Comparison of ENCODE assay signal across 14 cellular contexts in the genomic region with DNA sequence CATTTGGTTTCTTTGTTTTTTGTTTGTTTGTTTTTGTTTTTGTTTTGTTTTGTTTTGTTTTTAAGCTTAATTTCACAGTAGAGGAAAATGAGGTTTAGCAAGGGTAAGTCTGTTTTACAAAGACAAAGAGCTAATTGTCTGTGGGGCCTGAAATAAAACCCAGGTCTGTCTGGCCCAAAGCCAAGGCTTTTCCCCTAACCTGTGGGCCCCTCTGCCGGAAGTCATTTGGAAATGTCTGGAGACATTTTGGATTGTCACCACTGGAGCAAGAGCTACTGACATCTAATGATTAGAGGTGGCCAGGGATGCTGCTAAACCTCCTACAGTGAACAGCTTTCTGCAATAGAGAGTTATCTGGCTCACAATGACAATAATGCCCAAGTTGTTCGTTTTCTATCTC.
"Had no signal": no experiment of that assay in that cellular context is flagged by ENCODE, and none has a peak within 500 bp of the region (broad histone marks: within the 10 kb centered on the region; RNA-seq: fewer than 3 reads in every experiment).

No MANE protein-coding gene starts in this region.

- ATAC-seq: left lobe of liver; natural killer cell; right lobe of liver; stimulated activated naive B cell treated with anti-CD40 and anti-IgM and Interleukin-4, amounts not matched to agents 10 μg/mL and 1 μg/mL and 100 μg/mL, for 72 hours had no signal

- H3K4me3 Mint-ChIP-seq: memory B cell; natural killer cell; stimulated activated naive B cell treated with anti-CD40 and anti-IgM and Interleukin-4, amounts not matched to agents 10 μg/mL and 1 μg/mL and 100 μg/mL, for 72 hours; stimulated activated naive CD8-positive, alpha-beta T cell treated with anti-CD3 and anti-CD28 coated beads, Interleukin-15, Interleukin-2, amounts not matched to agents 100 ng/mL and 50 ng/mL, for 24 hours had no signal

- H3K36me3 Mint-ChIP-seq: memory B cell; natural killer cell; stimulated activated naive B cell treated with anti-CD40 and anti-IgM and Interleukin-4, amounts not matched to agents 10 μg/mL and 1 μg/mL and 100 μg/mL, for 72 hours had no signal

- H3K27me3 Mint-ChIP-seq: memory B cell; progenitor cell of endocrine pancreas; stimulated activated naive B cell treated with anti-CD40 and anti-IgM and Interleukin-4, amounts not matched to agents 10 μg/mL and 1 μg/mL and 100 μg/mL, for 72 hours; stimulated activated naive CD8-positive, alpha-beta T cell treated with anti-CD3 and anti-CD28 coated beads, Interleukin-15, Interleukin-2, amounts not matched to agents 100 ng/mL and 50 ng/mL, for 24 hours had no signal

- H3K4me1 Mint-ChIP-seq: memory B cell; natural killer cell; stimulated activated naive B cell treated with anti-CD40 and anti-IgM and Interleukin-4, amounts not matched to agents 10 μg/mL and 1 μg/mL and 100 μg/mL, for 72 hours had no signal

- DNase-seq: dorsolateral prefrontal cortex; effector CD4-positive, alpha-beta T cell; head of caudate nucleus; natural killer cell; right lobe of liver; small intestine; stimulated activated CD4-positive, alpha-beta T cell treated with anti-CD3 and anti-CD28 coated beads, Interleukin-15, amount 100 ng/mL, for 24 hours; stimulated activated CD4-positive, alpha-beta T cell treated with anti-CD3 and anti-CD28 coated beads, Interleukin-2, amount 100 ng/mL, for 48 hours; stimulated activated naive B cell treated with anti-CD40 and anti-IgM and Interleukin-4, amounts not matched to agents 10 μg/mL and 1 μg/mL and 100 μg/mL, for 72 hours; upper lobe of left lung had no signal

- H3K9me3 Mint-ChIP-seq: memory B cell; stimulated activated naive B cell treated with anti-CD40 and anti-IgM and Interleukin-4, amounts not matched to agents 10 μg/mL and 1 μg/mL and 100 μg/mL, for 72 hours; stimulated activated naive CD8-positive, alpha-beta T cell treated with anti-CD3 and anti-CD28 coated beads, Interleukin-15, Interleukin-2, amounts not matched to agents 100 ng/mL and 50 ng/mL, for 24 hours had no signal

- H3K27ac Mint-ChIP-seq: memory B cell; natural killer cell; progenitor cell of endocrine pancreas; stimulated activated naive B cell treated with anti-CD40 and anti-IgM and Interleukin-4, amounts not matched to agents 10 μg/mL and 1 μg/mL and 100 μg/mL, for 72 hours; stimulated activated naive CD8-positive, alpha-beta T cell treated with anti-CD3 and anti-CD28 coated beads, Interleukin-15, Interleukin-2, amounts not matched to agents 100 ng/mL and 50 ng/mL, for 24 hours had no signal
